ENCODE assay signal across 28 cellular contexts in the genomic region with DNA sequence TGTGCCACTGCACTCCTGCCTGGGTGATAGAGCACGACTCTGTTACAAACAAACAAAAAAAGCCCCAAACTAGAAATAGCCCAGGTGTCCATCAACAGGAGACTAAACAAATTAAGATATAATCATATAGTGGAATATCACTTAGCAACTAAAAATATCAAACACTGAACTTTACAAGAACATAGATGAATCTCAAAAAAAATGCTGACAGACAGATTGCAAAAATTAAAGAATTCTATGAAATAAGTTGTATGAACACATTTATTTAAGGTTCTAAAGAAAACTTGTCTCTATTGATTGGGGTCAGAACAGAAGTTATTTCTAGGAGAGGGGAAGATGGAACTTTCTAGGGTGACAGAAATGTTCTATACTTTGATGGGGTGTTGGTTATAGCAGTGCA.
"Had no signal": no experiment of that assay in that cellular context is flagged by ENCODE, and none has a peak within 500 bp of the region (broad histone marks: within the 10 kb centered on the region; RNA-seq: fewer than 3 reads in every experiment).

No MANE protein-coding gene starts in this region.

- H3K27me3 ChIP-seq: colonic mucosa, dorsolateral prefrontal cortex, esophagus muscularis mucosa, esophagus squamous epithelium, foreskin keratinocyte, gastrocnemius medialis, gastroesophageal sphincter, heart left ventricle, heart right ventricle had no signal

- H3K36me3 ChIP-seq: colonic mucosa, esophagus muscularis mucosa, esophagus squamous epithelium, gastrocnemius medialis, gastroesophageal sphincter, heart left ventricle, heart right ventricle had no signal

- DNase-seq: colonic mucosa; cortex of kidney; dermis blood vessel endothelial cell; dorsolateral prefrontal cortex; effector CD4-positive, alpha-beta T cell; effector CD8-positive, alpha-beta T cell; effector memory CD4-positive, alpha-beta T cell; effector memory CD8-positive, alpha-beta T cell; endodermal cell; erythroblast; esophagus squamous epithelium; foreskin fibroblast; foreskin keratinocyte; foreskin melanocyte; gastrocnemius medialis; glutamatergic neuron; head of caudate nucleus; heart left ventricle; heart right ventricle had no signal

- ATAC-seq: effector memory CD8-positive, alpha-beta T cell; esophagus mucosa; foreskin keratinocyte; gastrocnemius medialis; gastroesophageal sphincter; heart left ventricle; heart right ventricle had no signal

- FAIRE-seq: colon, endometrium, endothelial cell of umbilical vein, frontal cortex had no signal

- H3K4me1 ChIP-seq: colonic mucosa, esophagus muscularis mucosa, esophagus squamous epithelium, foreskin keratinocyte, gastrocnemius medialis, gastroesophageal sphincter had no signal

- H3K27ac ChIP-seq: colonic mucosa, coronary artery, dorsolateral prefrontal cortex, epithelial cell of prostate, esophagus muscularis mucosa, esophagus squamous epithelium, foreskin keratinocyte, gastrocnemius medialis, gastroesophageal sphincter, heart left ventricle, heart right ventricle had no signal

- H3K9me3 ChIP-seq: colonic mucosa had no signal

- H3K4me3 ChIP-seq: colonic mucosa, coronary artery, dorsolateral prefrontal cortex, esophagus muscularis mucosa, esophagus squamous epithelium, gastrocnemius medialis, gastroesophageal sphincter, heart left ventricle, heart right ventricle had no signal
